ENCODE assay signal across 30 cellular contexts in genomic region chr2:69688212-69688611, GRCh38.
"Had no signal": no experiment of that assay in that cellular context is flagged by ENCODE, and none has a peak within 500 bp of the region (broad histone marks: within the 10 kb centered on the region; RNA-seq: fewer than 3 reads in every experiment).

No MANE protein-coding gene starts in this region.

- H3K27me3 ChIP-seq: colonic mucosa, esophagus muscularis mucosa, foreskin keratinocyte, gastroesophageal sphincter, heart left ventricle, hepatocyte, left lung, ovary, suprapubic skin, transverse colon, upper lobe of right lung, uterus had no signal

- H3K4me1 ChIP-seq: colonic mucosa, psoas muscle had no signal

- H3K36me3 ChIP-seq: colonic mucosa, esophagus muscularis mucosa, gastroesophageal sphincter, heart left ventricle, left lung, ovary, spleen, suprapubic skin, transverse colon, upper lobe of right lung, uterus had no signal

- H3K27me3 Mint-ChIP-seq: dendritic cell treated with granulocyte-macrophage colony-stimulating factor and Interleukin-4, amounts not matched to agents 40 ng/mL and 50 ng/mL, for 4 days; stimulated activated naive CD8-positive, alpha-beta T cell treated with anti-CD3 and anti-CD28 coated beads, Interleukin-15, amount 100 ng/mL, for 72 hours had no signal

- H3K9me3 ChIP-seq: colonic mucosa, esophagus muscularis mucosa, gastroesophageal sphincter, heart left ventricle, left lung, mucosa of descending colon, ovary, psoas muscle, spleen, suprapubic skin, transverse colon, upper lobe of right lung, uterus had no signal

- H3K27ac ChIP-seq: colonic mucosa, esophagus muscularis mucosa, foreskin keratinocyte, gastroesophageal sphincter, hepatocyte, ovary, psoas muscle, suprapubic skin, transverse colon, upper lobe of right lung had no signal

- H3K4me3 ChIP-seq: colonic mucosa, esophagus muscularis mucosa, gastroesophageal sphincter, heart left ventricle, hepatocyte, left lung, mucosa of descending colon, ovary, psoas muscle, skin epidermis, spleen, suprapubic skin, transverse colon, upper lobe of right lung, uterus had no signal

- DNase-seq: colonic mucosa; effector CD8-positive, alpha-beta T cell; endodermal cell; foreskin keratinocyte; heart left ventricle; left cardiac atrium; left lung; mesenchymal stem cell; mucosa of descending colon; naive B cell; nephron progenitor cell; nucleus accumbens; ovary; posterior cingulate gyrus; psoas muscle; right cardiac atrium; spleen; stimulated activated CD4-positive, alpha-beta T cell treated with anti-CD3 and anti-CD28 coated beads, Interleukin-4, amount 100 ng/mL, for 4 hours; stimulated activated naive CD8-positive, alpha-beta T cell treated with anti-CD3 and anti-CD28 coated beads, Interleukin-15, amount 100 ng/mL, for 72 hours; transverse colon; upper lobe of right lung; uterus had no signal

- H3K4me2 ChIP-seq: hepatocyte had no signal

- H3K36me3 Mint-ChIP-seq: mesothelial cell of epicardium; naive B cell; stimulated activated memory B cell treated with anti-CD40 and anti-IgM and Interleukin-4, amounts not matched to agents 10 μg/mL and 1 μg/mL and 100 μg/mL, for 72 hours had no signal

- H3K9me3 Mint-ChIP-seq: dendritic cell treated with granulocyte-macrophage colony-stimulating factor and Interleukin-4, amounts not matched to agents 40 ng/mL and 50 ng/mL, for 4 days; endodermal cell; mesothelial cell of epicardium; nephron progenitor cell; stimulated activated memory B cell treated with anti-CD40 and anti-IgM and Interleukin-4, amounts not matched to agents 10 μg/mL and 1 μg/mL and 100 μg/mL, for 72 hours; stimulated activated naive CD8-positive, alpha-beta T cell treated with anti-CD3 and anti-CD28 coated beads, Interleukin-15, amount 100 ng/mL, for 72 hours had no signal

- H3K4me3 Mint-ChIP-seq: endodermal cell; mesothelial cell of epicardium; nephron progenitor cell; stimulated activated memory B cell treated with anti-CD40 and anti-IgM and Interleukin-4, amounts not matched to agents 10 μg/mL and 1 μg/mL and 100 μg/mL, for 72 hours had no signal

- H3K27ac Mint-ChIP-seq: endodermal cell; mesothelial cell of epicardium; naive B cell; stimulated activated memory B cell treated with anti-CD40 and anti-IgM and Interleukin-4, amounts not matched to agents 10 μg/mL and 1 μg/mL and 100 μg/mL, for 72 hours had no signal

- ATAC-seq: foreskin keratinocyte; gastroesophageal sphincter; heart left ventricle; left cardiac atrium; left lung; mucosa of descending colon; psoas muscle; right cardiac atrium; stimulated activated memory B cell treated with anti-CD40 and anti-IgM and Interleukin-4, amounts not matched to agents 10 μg/mL and 1 μg/mL and 100 μg/mL, for 72 hours; stimulated activated naive CD8-positive, alpha-beta T cell treated with anti-CD3 and anti-CD28 coated beads, Interleukin-15, amount 100 ng/mL, for 72 hours; upper lobe of right lung had no signal
